In the genomic region with DNA sequence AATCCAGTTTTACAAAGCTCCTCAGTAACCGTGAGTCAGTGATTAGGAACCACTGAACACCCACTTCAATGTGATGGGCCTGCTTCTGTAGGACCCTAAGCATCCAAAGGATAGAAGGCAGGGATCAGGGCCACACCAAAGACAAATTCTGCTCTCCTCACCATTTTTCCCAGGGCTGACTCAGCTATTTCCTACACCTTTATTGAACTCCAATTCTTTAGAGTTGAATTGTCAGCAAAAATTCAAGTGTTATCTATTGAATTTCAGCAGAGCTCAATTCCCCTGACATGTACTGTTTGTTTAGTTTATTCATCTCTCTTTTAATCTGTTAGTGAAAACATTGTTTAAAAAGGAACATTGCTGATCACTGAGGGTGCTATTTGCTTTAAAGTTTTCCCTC, we compare ENCODE assay signal across 32 cellular contexts.
"Had no signal": no experiment of that assay in that cellular context is flagged by ENCODE, and none has a peak within 500 bp of the region (broad histone marks: within the 10 kb centered on the region; RNA-seq: fewer than 3 reads in every experiment).

No MANE protein-coding gene starts in this region.

- H3K9me3 Mint-ChIP-seq: mesothelial cell of epicardium; neural crest cell; stimulated activated naive CD8-positive, alpha-beta T cell treated with anti-CD3 and anti-CD28 coated beads, Interleukin-15, amount 100 ng/mL, for 72 hours had no signal

- ATAC-seq: foreskin keratinocyte; gastroesophageal sphincter; heart right ventricle; left cardiac atrium; left lung; mucosa of descending colon; natural killer cell treated with Interleukin-12 subunit alpha and Interleukin-12 subunit beta and Interleukin-15 and Interleukin-18, amount 100 ng/mL, for 72 hours; sciatic nerve; stimulated activated naive CD8-positive, alpha-beta T cell treated with anti-CD3 and anti-CD28 coated beads, Interleukin-15, amount 100 ng/mL, for 72 hours; upper lobe of right lung had no signal

- H3K27me3 ChIP-seq: esophagus muscularis mucosa, foreskin keratinocyte, gastroesophageal sphincter, heart right ventricle, left lung, suprapubic skin, transverse colon, upper lobe of right lung, uterus had no signal

- H3K4me3 Mint-ChIP-seq: mesothelial cell of epicardium; naive B cell; natural killer cell treated with Interleukin-12 subunit alpha and Interleukin-12 subunit beta and Interleukin-15 and Interleukin-18, amount 100 ng/mL, for 72 hours; neural crest cell; stimulated activated naive CD8-positive, alpha-beta T cell treated with anti-CD3 and anti-CD28 coated beads, Interleukin-15, amount 100 ng/mL, for 72 hours had no signal

- H3K4me1 Mint-ChIP-seq: naive B cell; stimulated activated naive CD8-positive, alpha-beta T cell treated with anti-CD3 and anti-CD28 coated beads, Interleukin-15, amount 100 ng/mL, for 72 hours had no signal

- DNase-seq: dermis blood vessel endothelial cell; effector memory CD4-positive, alpha-beta T cell; foreskin keratinocyte; heart right ventricle; hippocampal formation; left cardiac atrium; left lung; mesenchymal stem cell; mucosa of descending colon; naive B cell; stimulated activated CD4-positive, alpha-beta T cell treated with anti-CD3 and anti-CD28 coated beads, Interleukin-12 subunit alpha, Interleukin-12 subunit beta, amount 100 ng/mL, for 4 hours; stimulated activated CD4-positive, alpha-beta T cell treated with anti-CD3 and anti-CD28 coated beads, Interleukin-1b, Interleukin-23, amount 100 ng/mL, for 48 hours; stimulated activated CD4-positive, alpha-beta T cell treated with anti-CD3 and anti-CD28 coated beads, Interleukin-4, amount 100 ng/mL, for 1 hour; stimulated activated CD8-positive, alpha-beta memory T cell treated with anti-CD3 and anti-CD28 coated beads, Interleukin-4, amount 100 ng/mL, for 48 hours; stimulated activated naive CD4-positive, alpha-beta T cell; stimulated activated naive CD8-positive, alpha-beta T cell treated with anti-CD3 and anti-CD28 coated beads, Interleukin-15, amount 100 ng/mL, for 72 hours; transverse colon; upper lobe of right lung; uterus had no signal

- FAIRE-seq: endothelial cell of umbilical vein, islet of Langerhans had no signal

- H2AFZ ChIP-seq: parathyroid adenoma had no signal

- H3K27ac ChIP-seq: coronary artery, esophagus muscularis mucosa, foreskin keratinocyte, gastroesophageal sphincter, heart right ventricle, left lung, parathyroid adenoma, suprapubic skin, transverse colon, upper lobe of right lung, uterus had no signal

- H3K36me3 Mint-ChIP-seq: mesothelial cell of epicardium; naive B cell; natural killer cell treated with Interleukin-12 subunit alpha and Interleukin-12 subunit beta and Interleukin-15 and Interleukin-18, amount 100 ng/mL, for 72 hours had no signal

- H3K4me1 ChIP-seq: foreskin keratinocyte, heart right ventricle, left lung, parathyroid adenoma, suprapubic skin, transverse colon, upper lobe of right lung, uterus had no signal

- H3K4me2 ChIP-seq: smooth muscle cell had no signal

- H3K27me3 Mint-ChIP-seq: progenitor cell of endocrine pancreas; stimulated activated naive CD8-positive, alpha-beta T cell treated with anti-CD3 and anti-CD28 coated beads, Interleukin-15, amount 100 ng/mL, for 72 hours had no signal

- H3K27ac Mint-ChIP-seq: mesothelial cell of epicardium; naive B cell; natural killer cell treated with Interleukin-12 subunit alpha and Interleukin-12 subunit beta and Interleukin-15 and Interleukin-18, amount 100 ng/mL, for 72 hours; progenitor cell of endocrine pancreas; stimulated activated naive CD8-positive, alpha-beta T cell treated with anti-CD3 and anti-CD28 coated beads, Interleukin-15, amount 100 ng/mL, for 72 hours had no signal

- H3K9ac ChIP-seq: parathyroid adenoma had no signal

- H3K79me2 ChIP-seq: parathyroid adenoma had no signal

- H3K4me3 ChIP-seq: coronary artery, esophagus muscularis mucosa, gastroesophageal sphincter, heart right ventricle, left lung, mucosa of descending colon, smooth muscle cell, suprapubic skin, transverse colon, upper lobe of right lung, uterus had no signal

- H3K9me3 ChIP-seq: esophagus muscularis mucosa, gastroesophageal sphincter, heart right ventricle, left lung, mucosa of descending colon, suprapubic skin, transverse colon, upper lobe of right lung, uterus had no signal

- H3K36me3 ChIP-seq: esophagus muscularis mucosa, gastroesophageal sphincter, heart right ventricle, left lung, suprapubic skin, transverse colon, upper lobe of right lung, uterus had no signal
